ENCODE assay signal across 17 cellular contexts in the genomic region with DNA sequence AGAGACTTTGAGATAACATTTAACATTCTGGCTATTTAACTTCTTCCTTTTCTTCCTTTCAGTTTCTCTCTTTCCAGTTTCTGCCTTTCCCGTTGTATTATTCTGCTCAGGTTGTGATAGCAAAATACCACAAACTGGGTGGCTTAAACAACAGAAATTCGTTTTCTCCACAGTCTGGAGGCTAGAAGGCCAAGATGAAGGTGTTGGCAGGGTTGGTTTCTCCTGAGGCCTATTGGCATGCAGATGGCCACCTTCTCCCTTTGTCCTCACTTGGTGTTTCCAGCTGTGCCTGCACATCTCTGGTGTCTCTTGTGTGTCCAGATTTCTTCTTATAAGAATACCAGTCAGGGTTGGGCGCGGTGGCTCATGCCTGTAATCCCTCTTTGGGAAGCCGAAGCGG. TPM values are rescaled to one million over a fixed set of nuclear protein-coding genes. Genes with fewer than 3 reads are reported as not detected.
DNase-seq lines count a peak whose midpoint lies in the region; ATAC-seq, FAIRE-seq and TF ChIP-seq lines count a peak whose summit lies in the region.
"Had no signal": no experiment of that assay in that cellular context is flagged by ENCODE, and none has a peak within 500 bp of the region (broad histone marks: within the 10 kb centered on the region; RNA-seq: fewer than 3 reads in every experiment).

No MANE protein-coding gene starts in this region.

- peaks cover 31 to 58% of the 10 kb centered on the region in 2 donors for H3K4me1 Mint-ChIP-seq in stimulated activated naive B cell treated with anti-CD40 and anti-IgM and Interleukin-4, amounts not matched to agents 10 μg/mL and 1 μg/mL and 100 μg/mL, for 72 hours

- peak overlapping the region; percentile 46; the same call in 1 of the 2 replicates for H3K27ac ChIP-seq in HUES6 (ENCODE audit: low read depth, low read length)
- no peak overlapping the region for H3K27ac ChIP-seq in H1 (ENCODE audit: low read depth, low read length)
- H3K27ac ChIP-seq: BLaER1, GM23248 had no signal

- peaks cover 0 to 4% of the 10 kb centered on the region in 2 experiments for H4K20me1 ChIP-seq in H1 (replicated peaks in 1 of 2; ENCODE audit: control insufficient read depth in 1 of 2, insufficient read depth in 2 of 2, low read length in 2 of 2)

- peak overlapping the region; percentile 86; the same call in 1 of the 2 replicates for H3K18ac ChIP-seq in H1 (ENCODE audit: extremely low read depth, low read length)

- H3K4me1 ChIP-seq in HUES6 (ENCODE audit: control insufficient read depth, insufficient read depth, low read length) (peaks cover 69% of the 10 kb centered on the region), H1 (replicated peaks in 1 of 4; ENCODE audit: control insufficient read depth in 3 of 4, insufficient read depth in 4 of 4, low read length in 3 of 4) (peaks cover 4 to 28% (median 19%) of the 10 kb centered on the region in 4 experiments)

- no peaks in the 10 kb centered on the region; the same call in 1 of the 2 replicates for H3K23me2 ChIP-seq in H1 (ENCODE audit: low read depth, low read length)

- H3K14ac ChIP-seq in H1 (ENCODE audit: insufficient read length) = no peak overlapping the region

- H2AFZ ChIP-seq in H1 (ENCODE audit: low read length) = no peak overlapping the region
- H2AFZ ChIP-seq: GM23248 had no signal

- CTCF ChIA-PET in H1 (lab: Charles Lee; ENCODE audit: partially characterized antibody) = no interaction called here

- peaks cover 4% of the 10 kb centered on the region; the same call in 1 of the 2 replicates for H3K79me1 ChIP-seq in H1 (ENCODE audit: low read depth, low read length)

- no peak overlapping the region for H3K4ac ChIP-seq in H1 (replicated peaks; ENCODE audit: insufficient read length, low read depth, low read length)

- peak overlapping the region; percentile 94 for H2AK5ac ChIP-seq in H1 (ENCODE audit: low read depth, low read length)

- H3K4me3 ChIP-seq in HUES6 (ENCODE audit: low read depth, low read length) (no peak overlapping the region), H1 (ENCODE audit: extremely low read depth in 1 of 4, insufficient read depth in 2 of 4, low read depth in 3 of 4, low read length in 4 of 4) (no peak overlapping the region)
- H3K4me3 ChIP-seq: BLaER1, GM23248, HAP-1 had no signal

- no peak for TF ChIP-seq RAD21 in H1 (IDR thresholded peaks at IDR 0.05 in 1 of 2, conservative IDR thresholded peaks at IDR 0.05 in 1 of 2; ENCODE audit: low read depth in 2 of 2, low read length in 2 of 2)

- H3K9me3 Mint-ChIP-seq in stimulated activated naive B cell treated with anti-CD40 and anti-IgM and Interleukin-4, amounts not matched to agents 10 μg/mL and 1 μg/mL and 100 μg/mL, for 72 hours = no peaks in the 10 kb centered on the region
- H3K9me3 Mint-ChIP-seq: CD14-positive monocyte had no signal

- TF ChIP-seq POLR2A in GM12892 (IDR thresholded peaks at IDR 0.05; ENCODE audit: low read depth, low read length) (no peak), H1 (IDR thresholded peaks at IDR 0.05; ENCODE audit: control extremely low read depth in 1 of 2, low read depth in 2 of 2, low read length in 2 of 2) (no peak)

- H3K23ac ChIP-seq in H1 (ENCODE audit: insufficient read length) = no peak overlapping the region

- no peaks in the 10 kb centered on the region for H3K27me3 Mint-ChIP-seq in stimulated activated naive B cell treated with anti-CD40 and anti-IgM and Interleukin-4, amounts not matched to agents 10 μg/mL and 1 μg/mL and 100 μg/mL, for 72 hours

- TF ChIP-seq EP300 in H1 (IDR thresholded peaks at IDR 0.05; ENCODE audit: borderline replicate concordance in 1 of 2, low read depth in 2 of 2, low read length in 2 of 2) = no peak

- FAIRE-seq in GM12892 (lab: Jason Lieb, UNC) = peak; percentile 72
- FAIRE-seq in H1 (lab: Jason Lieb, UNC) = no peak
- FAIRE-seq: GM19239 had no signal

- H3K36me3 Mint-ChIP-seq in stimulated activated naive B cell treated with anti-CD40 and anti-IgM and Interleukin-4, amounts not matched to agents 10 μg/mL and 1 μg/mL and 100 μg/mL, for 72 hours = peaks cover 14 to 15% of the 10 kb centered on the region in 2 donors
- H3K36me3 Mint-ChIP-seq: CD14-positive monocyte had no signal

- H4K5ac ChIP-seq in H1 (ENCODE audit: insufficient read length, low read depth, low read length) = no peak overlapping the region

- H3K27me3 ChIP-seq in HUES6 (ENCODE audit: control insufficient read depth, insufficient read depth, low read length) (no peaks in the 10 kb centered on the region), H1 (replicated peaks in 1 of 4; ENCODE audit: control insufficient read depth in 3 of 4, extremely low read depth in 1 of 4, insufficient read depth in 3 of 4, low read length in 3 of 4) (no peaks in the 10 kb centered on the region)
- H3K27me3 ChIP-seq: BLaER1 had no signal

- H3K9ac ChIP-seq in HUES6 (ENCODE audit: low read length) (no peak overlapping the region), H1 (replicated peaks in 1 of 4; ENCODE audit: extremely low read depth in 1 of 4, low read depth in 3 of 4, low read length in 3 of 4) (no peak overlapping the region)
- H3K9ac ChIP-seq: BLaER1, GM23248 had no signal

- no peak overlapping the region for H3K56ac ChIP-seq in H1 (replicated peaks; ENCODE audit: insufficient read length, low read depth, low read length)

- H2BK12ac ChIP-seq in H1 (ENCODE audit: low read depth, low read length) = peak overlapping the region; percentile 77; the same call in 1 of the 2 replicates

- DNase-seq in GM12892 (ENCODE audit: insufficient read length) (no peak), H1 (ENCODE audit: low read depth in 1 of 2, low spot score in 2 of 2) (no peak), DMS153 (lab: John Stamatoyannopoulos, UW) (no peak)
- DNase-seq in stimulated activated naive B cell treated with anti-CD40 and anti-IgM and Interleukin-4, amounts not matched to agents 10 μg/mL and 1 μg/mL and 100 μg/mL, for 72 hours = no peak
- DNase-seq: 8988T; CD4-positive, alpha-beta memory T cell; DMS79 treated with DMSO at 0.1 percent for 48 hours; GF-D8; GM23248; KG1 had no signal

- H3K36me3 ChIP-seq in HUES6 (ENCODE audit: control insufficient read depth, insufficient read depth, low read length) = no peaks in the 10 kb centered on the region
- no peaks in the 10 kb centered on the region; a peak in 1 of 8 replicates for H3K36me3 ChIP-seq in H1 (ENCODE audit: control insufficient read depth in 2 of 4, insufficient read depth in 4 of 4, low read length in 3 of 4)
- H3K36me3 ChIP-seq: HAP-1 had no signal

- H3K27ac Mint-ChIP-seq in stimulated activated naive B cell treated with anti-CD40 and anti-IgM and Interleukin-4, amounts not matched to agents 10 μg/mL and 1 μg/mL and 100 μg/mL, for 72 hours = peak overlapping the region; percentile 56
- H3K27ac Mint-ChIP-seq: CD4-positive, alpha-beta memory T cell had no signal

- H2BK120ac ChIP-seq in H1 (replicated peaks; ENCODE audit: low read depth, low read length) = no peak overlapping the region

- no peak overlapping the region for H4K8ac ChIP-seq in H1 (ENCODE audit: extremely low read depth, insufficient read depth, low read length)

- ATAC-seq in stimulated activated naive B cell treated with anti-CD40 and anti-IgM and Interleukin-4, amounts not matched to agents 10 μg/mL and 1 μg/mL and 100 μg/mL, for 72 hours (replicated peaks) = no peak
- ATAC-seq in HG02588 (IDR thresholded peaks at IDR 0.05; ENCODE audit: unreplicated experiment) (no peak), HG03565 (IDR thresholded peaks at IDR 0.05; ENCODE audit: unreplicated experiment) (no peak)

- peak overlapping the region; percentile 51; the same call in 1 of the 2 replicates for H2BK20ac ChIP-seq in H1 (ENCODE audit: low read length)

- H3K4me2 ChIP-seq in H1 (ENCODE audit: insufficient read depth in 1 of 2, low read depth in 2 of 2, low read length in 2 of 2) = no peak overlapping the region; a peak in 1 of 4 replicates
- H3K4me2 ChIP-seq: BLaER1 had no signal

- H2BK15ac ChIP-seq in H1 (ENCODE audit: low read length) = no peak overlapping the region

- no peak for TF ChIP-seq CTCF in H1 (IDR thresholded peaks at IDR 0.05; ENCODE audit: control extremely low read depth in 1 of 3, insufficient read depth in 1 of 3, low read depth in 1 of 3, low read length in 3 of 3)

- H4K91ac ChIP-seq in H1 (replicated peaks; ENCODE audit: insufficient read length, low read length) = no peak overlapping the region

- H2BK5ac ChIP-seq in H1 (ENCODE audit: low read depth, low read length) = peak overlapping the region; percentile 41; the same call in 1 of the 2 replicates

- H3K9me3 ChIP-seq in HUES6 (ENCODE audit: control insufficient read depth, insufficient read depth, low read depth, low read length) (peaks cover 3% of the 10 kb centered on the region; the same call in 1 of the 2 replicates), H1 (ENCODE audit: insufficient read depth in 2 of 2, low read depth in 1 of 2, low read length in 1 of 2) (0 out of 4 replicates have a peak, but pooled peaks cover 0 to 4% of the 10 kb centered on the region in 2 experiments)
- H3K9me3 ChIP-seq: HAP-1 had no signal

- POLR2A ChIA-PET in H1 (lab: Charles Lee; ENCODE audit: partially characterized antibody) = interaction anchor here (0.7 to 3.5 kb wide), 3 partner anchors 9 to 15 kb away, joined by 3 to 15 read pairs (median 3); no protein-coding TSS in a partner anchor

- H3K79me2 ChIP-seq in H1 (ENCODE audit: control insufficient read depth in 1 of 2, insufficient read depth in 2 of 2, low read length in 2 of 2) = peaks cover 35 to 100% of the 10 kb centered on the region in 2 experiments

- no peak overlapping the region for H3K4me3 Mint-ChIP-seq in stimulated activated naive B cell treated with anti-CD40 and anti-IgM and Interleukin-4, amounts not matched to agents 10 μg/mL and 1 μg/mL and 100 μg/mL, for 72 hours
- H3K4me3 Mint-ChIP-seq: CD14-positive monocyte; CD4-positive, alpha-beta memory T cell had no signal

- 94% methylated on average over 5 of the region's 6 CpGs; no CpG with 5 or more reads in 1 of the 2 experiments for WGBS in H1 (ENCODE audit: extremely low coverage in 1 of 2, insufficient coverage in 1 of 2, insufficient read length in 1 of 2, insufficient replicate concordance in 2 of 2, low coverage in 1 of 2, low lambda C conversion rate in 2 of 2, missing lambda C conversion rate in 1 of 2), 2 experiments

TF ChIP-seq in H1, 55 proteins besides CTCF, POLR2A, EP300 and RAD21 (continues in another document):
- TF ChIP-seq HDAC6 (IDR thresholded peaks at IDR 0.05; ENCODE audit: low read depth, low read length) (no peak), TAF7 (optimal IDR thresholded peaks at IDR 0.05; ENCODE audit: borderline replicate concordance, low read depth, low read length) (no peak), BCL11A (IDR thresholded peaks at IDR 0.05; ENCODE audit: low read depth in 2 of 2, low read length in 2 of 2) (no peak)

RNA-seq across cellular contexts. Expression of a gene that starts 34.0 kb away (rescaled TPM):
- 3.1 TPM for polyA plus RNA-seq in GM12892 (2012; ENCODE audit: missing spikeins)
- total RNA-seq in H1 (2021; fragmentation: NEBNext Ultra II Directional; extraction: Animal tissue kit (Norgen Biotek cat#: 25700)) = 66.3 and 67.4 TPM in 2 replicates
- polyA plus RNA-seq in H1 (2011; rRNA removed) = 26.6 and 28.0 TPM in 2 replicates
- 23.4 TPM for polyA plus RNA-seq in H1 (2011; cell fraction: cytosol; rRNA removed)
- 34.7 TPM for polyA plus RNA-seq in H1 (2011; cell fraction: nucleus; rRNA removed)
- polyA plus RNA-seq in H1 (2012, experiment 1 of 2) = 25.6 to 34.5 TPM (median 29.9 TPM) in 4 replicates
- polyA plus RNA-seq in H1 (2012, experiment 2 of 2) = 10.4 TPM
- polyA plus RNA-seq in H1 (2013, experiment 1 of 2) = 24.5 TPM
- polyA plus RNA-seq in H1 (2013, experiment 2 of 2) = 25.0 TPM
- 52.5 and 99.6 TPM in 2 replicates for polyA minus RNA-seq in H1 (2011; rRNA and poly(A)+ RNA removed)
- polyA minus RNA-seq in H1 (2011; cell fraction: cytosol; rRNA and poly(A)+ RNA removed) = 46.8 TPM
- 82.8 TPM for polyA minus RNA-seq in H1 (2011; cell fraction: nucleus; rRNA and poly(A)+ RNA removed)
